15 cellular contexts compared by ENCODE assay signal in genomic region chr14:74835607-74836250, GRCh38. TPM values are rescaled to one million over a fixed set of nuclear protein-coding genes. Genes with fewer than 3 reads are reported as not detected.
DNase-seq lines count a peak whose midpoint lies in the region; ATAC-seq and FAIRE-seq lines count a peak whose summit lies in the region.
"Had no signal": no experiment of that assay in that cellular context is flagged by ENCODE, and none has a peak within 500 bp of the region (broad histone marks: within the 10 kb centered on the region; RNA-seq: fewer than 3 reads in every experiment).

No MANE protein-coding gene starts in this region.

- H3K27ac Mint-ChIP-seq in CD8-positive, alpha-beta memory T cell = peak overlapping the region in 7 of 8 donors; percentile 27 to 98 (median 77)
- H3K27ac Mint-ChIP-seq in T-helper 17 cell (peak overlapping the region; percentile 95), naive B cell (peak overlapping the region; percentile 69 to 95 (median 86))

- H3K36me3 Mint-ChIP-seq in CD8-positive, alpha-beta memory T cell = peaks cover 0 to 34% (median 5%) of the 10 kb centered on the region in 3 donors
- H3K36me3 Mint-ChIP-seq in T-helper 17 cell (ENCODE audit: low read depth) (peaks cover 5% of the 10 kb centered on the region), naive B cell (peaks cover 0 to under 1% of the 10 kb centered on the region in 2 donors)

- H3K4me1 Mint-ChIP-seq in CD8-positive, alpha-beta memory T cell = peaks cover 46 to 63% (median 61%) of the 10 kb centered on the region in 3 donors
- H3K4me1 Mint-ChIP-seq in T-helper 17 cell = peaks cover 34% of the 10 kb centered on the region
- H3K4me1 Mint-ChIP-seq in naive B cell = peaks cover 43 to 57% (median 50%) of the 10 kb centered on the region in 3 donors

- no peaks in the 10 kb centered on the region for H3K27me3 ChIP-seq in CD8-positive, alpha-beta memory T cell (ENCODE audit: insufficient read depth, low read length, poor library complexity, severe bottlenecking)
- H3K27me3 ChIP-seq: right lobe of liver had no signal

- CTCF ChIA-PET in CD8-positive, alpha-beta memory T cell (lab: Charles Lee) = interaction anchor here (1.0 to 1.2 kb wide), 2 partner anchors 25 to 227 kb away, joined by 4 read pairs; no protein-coding TSS in a partner anchor

- peaks cover 63% of the 10 kb centered on the region for H3K4me1 ChIP-seq in CD8-positive, alpha-beta memory T cell (ENCODE audit: insufficient read depth, low read length)
- H3K4me1 ChIP-seq: right lobe of liver had no signal

- DNase-seq in CD8-positive, alpha-beta memory T cell = peak in 1 of 5 donors; percentile 28
- no peak for DNase-seq in GM19239 (ENCODE audit: insufficient read length, low spot score)
- DNase-seq in T-helper 17 cell = no peak
- peak; percentile 31 for DNase-seq in naive B cell
- DNase-seq in SHP77 (lab: John Stamatoyannopoulos, UW) = no peak
- DNase-seq in DMS53 (lab: John Stamatoyannopoulos, UW) = no peak
- DNase-seq in islet precursor cell = no peak
- DNase-seq: glutamatergic neuron, NCI-H1436, NCI-H510A treated with DMSO at 0.1 percent for 48 hours, right lobe of liver had no signal

- H3K27ac ChIP-seq in CD8-positive, alpha-beta memory T cell (ENCODE audit: low read depth, low read length) = no peak overlapping the region
- H3K27ac ChIP-seq: right lobe of liver, RWPE1 had no signal

- no peak overlapping the region for H3K4me3 ChIP-seq in CD8-positive, alpha-beta memory T cell (ENCODE audit: low read length)
- H3K4me3 ChIP-seq: right lobe of liver had no signal

- ATAC-seq in T-helper 17 cell = peak; percentile 22
- peak; percentile 79 to 84 for ATAC-seq in naive B cell (ENCODE audit: low read depth in 2 of 2)
- ATAC-seq: right lobe of liver had no signal

- no peaks in the 10 kb centered on the region for H3K9me3 ChIP-seq in CD8-positive, alpha-beta memory T cell (ENCODE audit: low read length)
- H3K9me3 ChIP-seq in T-helper 17 cell (ENCODE audit: control insufficient read depth, low read length, poor library complexity, severe bottlenecking) = no peaks in the 10 kb centered on the region
- H3K9me3 ChIP-seq: right lobe of liver had no signal

- H3K4me3 Mint-ChIP-seq in CD8-positive, alpha-beta memory T cell = no peak overlapping the region
- H3K4me3 Mint-ChIP-seq in T-helper 17 cell (no peak overlapping the region), naive B cell (peak overlapping the region; percentile 18 to 86 (median 55))

- POLR2A ChIA-PET in CD8-positive, alpha-beta memory T cell (lab: Charles Lee) = interaction anchor here (0.6 kb wide), 1 partner anchor 73 kb away, joined by 5 read pairs; no protein-coding TSS in a partner anchor

- peak; percentile 95 for FAIRE-seq in GM19239 (lab: Jason Lieb, UNC)
- FAIRE-seq: TTC549 had no signal

- H3K27me3 Mint-ChIP-seq in CD8-positive, alpha-beta memory T cell = no peaks in the 10 kb centered on the region
- H3K27me3 Mint-ChIP-seq in T-helper 17 cell (no peaks in the 10 kb centered on the region), naive B cell (no peaks in the 10 kb centered on the region)

- H3K36me3 ChIP-seq in CD8-positive, alpha-beta memory T cell (ENCODE audit: insufficient read depth, low read length) = no peaks in the 10 kb centered on the region

- H3K9me3 Mint-ChIP-seq in CD8-positive, alpha-beta memory T cell = no peaks in the 10 kb centered on the region
- no peaks in the 10 kb centered on the region for H3K9me3 Mint-ChIP-seq in naive B cell

RNA-seq across cellular contexts. Expression of gene PROX2, which starts 40.2 kb away (rescaled TPM):
- under 1 TPM; 0.24 to 0.33 TPM for total RNA-seq in CD8-positive, alpha-beta memory T cell
- not detected for polyA plus RNA-seq in CD8-positive, alpha-beta memory T cell
- not detected for total RNA-seq in T-helper 17 cell
- under 1 TPM in 1 of 6 donors, not detected in 5; 0.22 TPM for polyA plus RNA-seq in naive B cell (ENCODE audit: low read depth in 6 of 6)
- total RNA-seq: myocyte, right lobe of liver, subcutaneous adipose tissue had no signal

RNA-seq across cellular contexts. Expression of gene DLST, which starts 46.0 kb away (rescaled TPM):
- 100 to 1,000 TPM; 160 to 161 TPM for total RNA-seq in CD8-positive, alpha-beta memory T cell
- 8.8 TPM for polyA plus RNA-seq in CD8-positive, alpha-beta memory T cell
- 100 to 1,000 TPM; 127 to 134 TPM for total RNA-seq in T-helper 17 cell
- 10 to 100 TPM in 1 of 6 donors, 1 to 10 TPM in 5; 6.6 to 10.5 (median 8.2) TPM for polyA plus RNA-seq in naive B cell (ENCODE audit: low read depth in 6 of 6)

Comparison
In these comparisons a context has a peak if more than half of its experiments do, and no peak if none do; other contexts are left out.
1. H3K4me3 Mint-ChIP-seq: peak in naive B cell (8 of 8); none in CD8-positive, alpha-beta memory T cell (0 of 7) and T-helper 17 cell (single experiment).
2. Peak in every context shown above with its lines, with median percentiles within 50 percentile points of each other: H3K27ac Mint-ChIP-seq.